ENCODE assay signal across 1 cellular context in the genomic region with DNA sequence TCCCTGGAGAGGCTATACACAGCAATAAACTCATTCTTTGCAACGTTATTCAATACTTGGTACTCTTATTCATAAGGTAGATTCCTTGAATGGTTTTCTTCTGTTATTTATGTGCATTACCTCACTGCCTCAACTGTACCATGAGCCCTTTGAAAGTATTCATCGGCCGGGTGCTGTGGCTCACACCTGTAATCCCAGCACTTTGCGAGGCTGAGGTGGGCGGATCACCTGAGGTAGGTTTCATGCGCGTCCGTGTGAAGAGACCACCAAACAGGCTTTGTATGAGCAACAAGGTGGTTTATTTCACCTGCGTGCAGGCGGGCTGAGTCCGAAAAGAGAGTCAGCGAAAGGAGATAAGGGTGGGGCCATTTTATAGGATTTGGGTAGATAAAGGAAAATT. TPM values are rescaled to one million over a fixed set of nuclear protein-coding genes. Genes with fewer than 3 reads are reported as not detected.
"Had no signal": no experiment of that assay in that cellular context is flagged by ENCODE, and none has a peak within 500 bp of the region (broad histone marks: within the 10 kb centered on the region; RNA-seq: fewer than 3 reads in every experiment).

No MANE protein-coding gene starts in this region.

RNA-seq across cellular contexts. Expression of gene VASH2, which starts 42.3 kb away (rescaled TPM):
- polyA plus RNA-seq: naive thymus-derived CD4-positive, alpha-beta T cell had no signal
